In genomic region chr4:28548549-28548948, GRCh38 we compare ENCODE assay signal across 16 cellular contexts.
DNase-seq lines count a peak whose midpoint lies in the region; ATAC-seq and TF ChIP-seq lines count a peak whose summit lies in the region.
"Had no signal": no experiment of that assay in that cellular context is flagged by ENCODE, and none has a peak within 500 bp of the region (broad histone marks: within the 10 kb centered on the region; RNA-seq: fewer than 3 reads in every experiment).

No MANE protein-coding gene starts in this region.

- no peak for TF ChIP-seq CTCF in GM23338 (conservative IDR thresholded peaks at IDR 0.05; ENCODE audit: low read depth in 2 of 2)
- TF ChIP-seq CTCF in PC-9 (conservative IDR thresholded peaks at IDR 0.05): no peak
- TF ChIP-seq CTCF in fibroblast of lung (conservative IDR thresholded peaks at IDR 0.05 in 1 of 2, IDR thresholded peaks at IDR 0.05 in 1 of 2; ENCODE audit: low read depth in 1 of 2, low read length in 2 of 2): no peak
- no peak for TF ChIP-seq CTCF in neural progenitor cell (IDR thresholded peaks at IDR 0.05)

- no peaks in the 10 kb centered on the region for H3K79me2 ChIP-seq in GM23338 (replicated peaks; ENCODE audit: insufficient read depth)
- no peaks in the 10 kb centered on the region for H3K79me2 ChIP-seq in PC-9 (ENCODE audit: low read depth)
- no peaks in the 10 kb centered on the region for H3K79me2 ChIP-seq in fibroblast of lung (ENCODE audit: control insufficient read depth, insufficient read depth, low read length)
- H3K79me2 ChIP-seq in neural progenitor cell (ENCODE audit: low read depth): no peaks in the 10 kb centered on the region

- H3K27me3 ChIP-seq in GM23338 (ENCODE audit: insufficient read depth) (no peaks in the 10 kb centered on the region), PC-9 (ENCODE audit: insufficient read depth, low read depth) (no peaks in the 10 kb centered on the region), fibroblast of lung (ENCODE audit: control insufficient read depth, insufficient read depth, low read length) (no peaks in the 10 kb centered on the region), neural progenitor cell (no peaks in the 10 kb centered on the region)
- H3K27me3 ChIP-seq: BLaER1, SJCRH30 had no signal

- no TSS peak for BruUV-seq in PC-9 (replicated peaks; lab: Mats Ljungman, UMichigan)

- H3K9me3 Mint-ChIP-seq in GM23338 (peaks cover under 1% of the 10 kb centered on the region; the same call in 1 of the 3 replicates), neural progenitor cell (no peaks in the 10 kb centered on the region)
- peaks cover 3% of the 10 kb centered on the region for H3K9me3 Mint-ChIP-seq in activated CD4-positive, alpha-beta T cell treated with anti-CD3 and anti-CD28 coated beads, Interleukin-2, amount 10 ng/mL, durations not matched to agents 7 days and 5 days

- intact Hi-C loops in PC-9 (cut with micrococcal nuclease; ENCODE audit: unreplicated experiment): no loop called here

- H3K4me2 ChIP-seq in GM23338: peak overlapping the region; percentile 9; the same call in 1 of the 2 replicates
- no peak overlapping the region for H3K4me2 ChIP-seq in PC-9
- H3K4me2 ChIP-seq in fibroblast of lung (ENCODE audit: extremely low read depth, insufficient read depth, low read length): no peak overlapping the region
- no peak overlapping the region for H3K4me2 ChIP-seq in neural progenitor cell
- H3K4me2 ChIP-seq: BLaER1 had no signal

- H3K4me3 Mint-ChIP-seq in GM23338: no peak overlapping the region
- no peak overlapping the region for H3K4me3 Mint-ChIP-seq in neural progenitor cell
- H3K4me3 Mint-ChIP-seq in activated CD4-positive, alpha-beta T cell treated with anti-CD3 and anti-CD28 coated beads, Interleukin-2, amount 10 ng/mL, durations not matched to agents 7 days and 5 days: no peak overlapping the region
- H3K4me3 Mint-ChIP-seq: CD4-positive, alpha-beta memory T cell had no signal

- H4K20me1 ChIP-seq in GM23338 (replicated peaks; ENCODE audit: insufficient read depth) (no peaks in the 10 kb centered on the region), PC-9 (ENCODE audit: insufficient read depth) (no peaks in the 10 kb centered on the region), fibroblast of lung (ENCODE audit: control insufficient read depth, extremely low read depth, insufficient read depth, low read length) (no peaks in the 10 kb centered on the region), neural progenitor cell (ENCODE audit: low read depth) (no peaks in the 10 kb centered on the region)
- H4K20me1 ChIP-seq: BLaER1 had no signal

- H3K4me1 ChIP-seq in GM23338 (ENCODE audit: insufficient read depth) (0 out of 2 replicates have a peak, but pooled peaks cover 3% of the 10 kb centered on the region), PC-9 (replicated peaks; ENCODE audit: insufficient read depth) (no peaks in the 10 kb centered on the region), fibroblast of lung (ENCODE audit: control insufficient read depth, extremely low read depth, insufficient read depth, low read length) (no peaks in the 10 kb centered on the region), neural progenitor cell (no peaks in the 10 kb centered on the region)
- H3K4me1 ChIP-seq: BLaER1, SJCRH30 had no signal

- no peak overlapping the region for H3K27ac Mint-ChIP-seq in GM23338
- no peak overlapping the region for H3K27ac Mint-ChIP-seq in neural progenitor cell
- H3K27ac Mint-ChIP-seq in activated CD4-positive, alpha-beta T cell treated with anti-CD3 and anti-CD28 coated beads, Interleukin-2, amount 10 ng/mL, durations not matched to agents 7 days and 5 days: no peak overlapping the region
- H3K27ac Mint-ChIP-seq: CD4-positive, alpha-beta memory T cell had no signal

- CTCF ChIA-PET in PC-9 (lab: Charles Lee): no interaction called here
- CTCF ChIA-PET in activated CD4-positive, alpha-beta T cell treated with anti-CD3 and anti-CD28 coated beads, Interleukin-2, amount 10 ng/mL, durations not matched to agents 7 days and 5 days (lab: Charles Lee): interaction anchor here (1.3 kb wide), 1 partner anchor 21 kb away, joined by 3 read pairs; no protein-coding TSS in a partner anchor

- no peaks in the 10 kb centered on the region for H3K36me3 ChIP-seq in GM23338 (ENCODE audit: insufficient read depth)
- no peaks in the 10 kb centered on the region for H3K36me3 ChIP-seq in PC-9 (ENCODE audit: low read depth)
- H3K36me3 ChIP-seq in fibroblast of lung (ENCODE audit: control insufficient read depth, insufficient read depth, low read length): no peaks in the 10 kb centered on the region
- no peaks in the 10 kb centered on the region for H3K36me3 ChIP-seq in neural progenitor cell
- H3K36me3 ChIP-seq: BLaER1, SJCRH30 had no signal

- H3K36me3 Mint-ChIP-seq in GM23338 (ENCODE audit: low read depth): no peaks in the 10 kb centered on the region
- no peaks in the 10 kb centered on the region for H3K36me3 Mint-ChIP-seq in neural progenitor cell
- H3K36me3 Mint-ChIP-seq in activated CD4-positive, alpha-beta T cell treated with anti-CD3 and anti-CD28 coated beads, Interleukin-2, amount 10 ng/mL, durations not matched to agents 7 days and 5 days (ENCODE audit: low read depth): no peaks in the 10 kb centered on the region
- H3K36me3 Mint-ChIP-seq: CD4-positive, alpha-beta memory T cell had no signal

- DNase-seq in GM23338 (ENCODE audit: low spot score): peak; percentile 50
- no peak for DNase-seq in PC-9
- DNase-seq in fibroblast of lung (ENCODE audit: low read depth in 2 of 2): no peak
- no peak for DNase-seq in neural progenitor cell (ENCODE audit: low spot score)
- no peak for DNase-seq in NCI-H2196 treated with DMSO at 0.1 percent for 48 hours (lab: John Stamatoyannopoulos, UW; ENCODE audit: unreplicated experiment)
- DNase-seq in activated CD4-positive, alpha-beta T cell treated with anti-CD3 and anti-CD28 coated beads, Interleukin-2, amount 10 ng/mL, durations not matched to agents 7 days and 5 days: no peak
- DNase-seq in NCI-H1092 treated with DMSO at 0.1 percent for 48 hours (lab: John Stamatoyannopoulos, UW): no peak
- DNase-seq: Calu3; CD4-positive, alpha-beta memory T cell; GF-D8; KBM-7; NCI-H1417; NCI-H187 treated with DMSO at 0.1 percent for 48 hours; NCI-H526; SJCRH30 had no signal

- H3K4me1 Mint-ChIP-seq in GM23338 (peaks cover 8% of the 10 kb centered on the region), neural progenitor cell (no peaks in the 10 kb centered on the region)
- H3K4me1 Mint-ChIP-seq in activated CD4-positive, alpha-beta T cell treated with anti-CD3 and anti-CD28 coated beads, Interleukin-2, amount 10 ng/mL, durations not matched to agents 7 days and 5 days: no peaks in the 10 kb centered on the region
- H3K4me1 Mint-ChIP-seq: CD4-positive, alpha-beta memory T cell had no signal

- H2AFZ ChIP-seq in GM23338 (peak overlapping the region; percentile 45; the same call in 1 of the 2 replicates), PC-9 (peak overlapping the region; percentile 58; the same call in 1 of the 2 replicates), fibroblast of lung (ENCODE audit: low read length) (peak overlapping the region; percentile 58), neural progenitor cell (replicated peaks) (peak overlapping the region; percentile 48)

- no peaks in the 10 kb centered on the region for H3K9me2 ChIP-seq in GM23338 (ENCODE audit: insufficient read depth)
- no peaks in the 10 kb centered on the region; the same call in 1 of the 2 replicates for H3K9me2 ChIP-seq in PC-9 (ENCODE audit: insufficient read depth)

- ATAC-seq in GM23338: peak; percentile 72

- H3F3A ChIP-seq in GM23338 (replicated peaks; ENCODE audit: low read depth) (no peaks in the 10 kb centered on the region), PC-9 (ENCODE audit: insufficient read depth, low read depth) (no peaks in the 10 kb centered on the region), neural progenitor cell (ENCODE audit: low read depth) (no peaks in the 10 kb centered on the region)

- H3K4me3 ChIP-seq in GM23338 (no peak overlapping the region), PC-9 (no peak overlapping the region), fibroblast of lung (replicated peaks in 1 of 4; ENCODE audit: control extremely low read depth in 1 of 4, insufficient read depth in 1 of 4, low read depth in 3 of 4, low read length in 4 of 4) (no peak overlapping the region), neural progenitor cell (no peak overlapping the region)
- H3K4me3 ChIP-seq: BLaER1, SJCRH30 had no signal

- H3K27me3 Mint-ChIP-seq in GM23338 (ENCODE audit: insufficient read depth, low read depth, poor library complexity) (no peaks in the 10 kb centered on the region), neural progenitor cell (ENCODE audit: insufficient read depth, low read depth) (no peaks in the 10 kb centered on the region)
- no peaks in the 10 kb centered on the region for H3K27me3 Mint-ChIP-seq in activated CD4-positive, alpha-beta T cell treated with anti-CD3 and anti-CD28 coated beads, Interleukin-2, amount 10 ng/mL, durations not matched to agents 7 days and 5 days
- H3K27me3 Mint-ChIP-seq: CD4-positive, alpha-beta memory T cell had no signal

- H3K9me3 ChIP-seq in PC-9 (ENCODE audit: insufficient read depth, low read depth) (no peaks in the 10 kb centered on the region), fibroblast of lung (ENCODE audit: control insufficient read depth, insufficient read depth, low read depth, low read length) (no peaks in the 10 kb centered on the region), neural progenitor cell (ENCODE audit: low read depth) (no peaks in the 10 kb centered on the region)
- H3K9me3 ChIP-seq: SJCRH30 had no signal

- POLR2A ChIA-PET in PC-9 (lab: Charles Lee; ENCODE audit: unreplicated experiment): no interaction called here
- POLR2A ChIA-PET in activated CD4-positive, alpha-beta T cell treated with anti-CD3 and anti-CD28 coated beads, Interleukin-2, amount 10 ng/mL, durations not matched to agents 7 days and 5 days (lab: Charles Lee): no interaction called here

- H3K27ac ChIP-seq in GM23338 (ENCODE audit: low read depth) (no peak overlapping the region), PC-9 (no peak overlapping the region), fibroblast of lung (ENCODE audit: insufficient read depth, low read length) (no peak overlapping the region), neural progenitor cell (no peak overlapping the region)
- H3K27ac ChIP-seq: BLaER1, SJCRH30 had no signal

- H3K9ac ChIP-seq in fibroblast of lung (ENCODE audit: insufficient read depth, low read length) (no peak overlapping the region), neural progenitor cell (no peak overlapping the region)
- H3K9ac ChIP-seq: BLaER1 had no signal
